1 cellular context compared by ENCODE assay signal in the genomic region with DNA sequence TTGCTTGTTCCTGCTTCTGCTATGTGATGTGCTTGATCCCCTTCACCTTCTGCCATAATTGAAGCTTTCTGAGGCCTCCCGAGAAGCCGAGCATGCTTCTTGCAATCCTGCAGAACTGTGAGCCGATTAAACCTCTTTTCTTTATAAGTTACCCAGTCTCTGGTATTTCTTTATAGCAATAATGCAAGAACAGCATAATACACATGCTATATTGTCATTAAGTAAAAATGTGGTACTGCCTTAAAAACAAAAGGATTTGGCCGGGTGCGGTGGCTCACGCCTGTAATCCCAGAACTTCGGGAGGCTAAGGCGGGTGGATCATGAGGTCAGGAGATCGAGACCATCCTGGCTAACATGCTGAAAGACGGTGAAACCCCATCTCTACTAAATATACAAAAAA.
A peak's percentile ranks its signal among the peaks of the same experiment; 100 is the strongest.
TF ChIP-seq lines count a peak whose summit lies in the region.

No MANE protein-coding gene starts in this region.

TF ChIP-seq in HepG2, 621 proteins besides CTCF, POLR2A, EP300 and RAD21 (continued from another document):
- TF ChIP-seq, protein P1, sequence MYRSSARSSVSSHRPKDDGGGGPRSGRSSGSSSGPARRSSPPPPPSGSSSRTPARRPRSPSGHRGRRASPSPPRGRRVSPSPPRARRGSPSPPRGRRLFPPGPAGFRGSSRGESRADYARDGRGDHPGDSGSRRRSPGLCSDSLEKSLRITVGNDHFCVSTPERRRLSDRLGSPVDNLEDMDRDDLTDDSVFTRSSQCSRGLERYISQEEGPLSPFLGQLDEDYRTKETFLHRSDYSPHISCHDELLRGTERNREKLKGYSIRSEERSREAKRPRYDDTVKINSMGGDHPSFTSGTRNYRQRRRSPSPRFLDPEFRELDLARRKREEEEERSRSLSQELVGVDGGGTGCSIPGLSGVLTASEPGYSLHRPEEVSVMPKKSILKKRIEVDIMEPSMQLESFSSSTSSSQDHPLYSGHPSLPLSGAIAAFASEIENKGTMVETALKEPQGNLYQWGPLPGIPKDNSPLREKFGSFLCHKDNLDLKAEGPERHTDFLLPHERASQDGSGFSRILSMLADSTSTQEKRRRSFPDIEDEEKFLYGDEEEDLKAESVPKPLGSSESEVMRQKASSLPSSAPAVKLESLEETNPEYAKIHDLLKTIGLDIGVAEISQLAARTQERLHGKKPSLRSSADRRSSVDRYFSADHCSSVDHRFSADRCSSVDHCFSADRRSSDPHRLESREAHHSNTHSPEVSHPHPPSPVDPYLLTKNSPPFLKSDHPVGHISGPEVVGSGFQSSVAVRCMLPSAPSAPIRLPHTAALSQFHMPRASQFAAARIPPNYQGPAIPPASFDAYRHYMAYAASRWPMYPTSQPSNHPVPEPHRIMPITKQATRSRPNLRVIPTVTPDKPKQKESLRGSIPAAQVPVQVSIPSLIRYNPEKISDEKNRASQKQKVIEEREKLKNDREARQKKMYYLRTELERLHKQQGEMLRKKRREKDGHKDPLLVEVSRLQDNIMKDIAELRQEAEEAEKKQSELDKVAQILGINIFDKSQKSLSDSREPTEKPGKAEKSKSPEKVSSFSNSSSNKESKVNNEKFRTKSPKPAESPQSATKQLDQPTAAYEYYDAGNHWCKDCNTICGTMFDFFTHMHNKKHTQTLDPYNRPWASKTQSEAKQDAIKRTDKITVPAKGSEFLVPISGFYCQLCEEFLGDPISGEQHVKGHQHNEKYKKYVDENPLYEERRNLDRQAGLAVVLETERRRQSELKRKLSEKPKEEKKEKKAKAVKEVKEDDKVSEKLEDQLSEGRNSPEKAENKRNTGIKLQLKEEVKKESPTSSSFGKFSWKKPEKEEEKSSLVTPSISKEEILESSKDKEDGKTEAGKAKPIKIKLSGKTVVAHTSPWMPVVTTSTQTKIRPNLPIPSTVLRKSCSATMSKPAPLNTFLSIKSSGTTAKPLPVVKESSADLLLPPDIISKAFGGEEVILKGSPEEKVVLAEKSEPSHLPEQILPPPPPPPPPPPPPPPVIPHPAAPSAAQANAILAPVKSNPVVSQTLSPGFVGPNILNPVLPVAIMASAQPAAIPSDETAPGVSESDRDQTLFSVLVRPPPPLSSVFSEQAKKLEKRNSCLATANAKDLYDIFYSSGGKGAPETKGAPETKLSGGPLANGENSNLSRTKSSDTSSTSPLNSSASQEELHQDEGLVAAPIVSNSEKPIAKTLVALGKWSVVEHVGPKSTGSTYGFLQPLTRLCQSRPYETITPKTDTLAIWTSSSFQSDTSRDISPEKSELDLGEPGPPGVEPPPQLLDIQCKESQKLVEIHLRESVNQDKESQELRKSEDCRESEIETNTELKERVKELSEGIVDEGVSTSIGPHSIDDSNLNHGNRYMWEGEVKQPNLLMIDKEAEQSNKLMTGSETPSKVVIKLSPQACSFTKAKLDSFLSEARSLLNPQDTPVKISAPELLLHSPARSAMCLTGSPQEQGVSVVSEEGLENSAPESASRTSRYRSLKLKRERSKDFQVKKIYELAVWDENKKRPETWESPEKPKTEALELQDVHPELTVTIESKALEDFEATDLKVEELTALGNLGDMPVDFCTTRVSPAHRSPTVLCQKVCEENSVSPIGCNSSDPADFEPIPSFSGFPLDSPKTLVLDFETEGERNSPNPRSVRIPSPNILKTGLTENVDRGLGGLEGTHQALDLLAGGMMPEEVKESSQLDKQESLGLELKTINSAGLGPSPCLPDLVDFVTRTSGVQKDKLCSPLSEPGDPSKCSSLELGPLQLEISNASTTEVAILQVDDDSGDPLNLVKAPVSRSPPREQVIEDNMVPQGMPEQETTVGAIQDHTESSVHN (CRISPR knock-in tag; IDR thresholded peaks at IDR 0.05), result no peak
- TF ChIP-seq MAFK (conservative IDR thresholded peaks at IDR 0.05 in 1 of 2, IDR thresholded peaks at IDR 0.05 in 1 of 2; ENCODE audit: low read length in 2 of 2), result peak; percentile 5 to 51; a peak in 2 of 4 replicates
TF ChIP-seq in HepG2: peak in this region for 2.
